In genomic region chr1:158200509-158200908, GRCh38 we compare ENCODE assay signal across 1 cellular context.
TF ChIP-seq lines count a peak whose summit lies in the region.

No MANE protein-coding gene starts in this region.

TF ChIP-seq in K562, 482 proteins besides CTCF, POLR2A, EP300 and RAD21:
- no peak for TF ChIP-seq ZNF639 (CRISPR knock-in tag; conservative IDR thresholded peaks at IDR 0.05 in 1 of 2, IDR thresholded peaks at IDR 0.05 in 1 of 2)
- 0 out of 2 replicates have a peak, but pooled peaks have one; percentile 19 for TF ChIP-seq SOX6 (IDR thresholded peaks at IDR 0.05)
- TF ChIP-seq ZNF316 (IDR thresholded peaks at IDR 0.05): peak; percentile 90
- TF ChIP-seq ARID1B (IDR thresholded peaks at IDR 0.05): peak; percentile 47; the same call in 1 of the 2 replicates
- TF ChIP-seq ZBTB2 (IDR thresholded peaks at IDR 0.05): no peak
- TF ChIP-seq MAFG (tag; conservative IDR thresholded peaks at IDR 0.05): peak; percentile 94
- TF ChIP-seq TAL1 (IDR thresholded peaks at IDR 0.05): peak; percentile 7; the same call in 1 of the 2 replicates
- no peak for TF ChIP-seq ZEB2 (IDR thresholded peaks at IDR 0.05)
- TF ChIP-seq NR1H2 (CRISPR knock-in tag; IDR thresholded peaks at IDR 0.05): no peak
- TF ChIP-seq HSF4 (CRISPR knock-in tag; IDR thresholded peaks at IDR 0.05; ENCODE audit: borderline replicate concordance): no peak
- TF ChIP-seq C11orf30 (IDR thresholded peaks at IDR 0.05; ENCODE audit: low read depth): peak; percentile 74
- no peak for TF ChIP-seq ZNF766 (CRISPR knock-in tag; conservative IDR thresholded peaks at IDR 0.05)
- TF ChIP-seq MAFF (IDR thresholded peaks at IDR 0.05; ENCODE audit: low read length): peak; percentile 65
- peak; percentile 54; the same call in 1 of the 2 replicates for TF ChIP-seq MAFK (IDR thresholded peaks at IDR 0.05; ENCODE audit: low read length)
- no peak for TF ChIP-seq MCM5 (IDR thresholded peaks at IDR 0.05; ENCODE audit: low read depth)
